In the genomic region with DNA sequence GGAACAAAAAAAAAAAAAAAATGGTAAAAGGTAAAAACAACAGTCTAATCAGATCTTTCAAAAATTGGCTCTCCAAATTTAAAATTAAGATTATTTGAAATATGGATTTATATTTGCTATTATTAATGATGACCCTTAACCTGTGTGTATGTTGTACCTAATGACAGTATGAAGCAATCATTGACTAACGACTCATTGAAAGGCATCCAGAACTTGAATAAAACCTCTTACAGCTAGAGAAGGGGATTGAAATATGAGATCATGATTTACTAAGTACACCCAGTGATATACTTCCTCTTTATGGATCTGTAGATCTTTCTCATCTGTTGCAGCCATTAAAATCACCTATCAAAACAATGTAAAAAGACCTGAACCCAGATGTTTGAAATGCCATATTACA, we compare ENCODE assay signal across 18 cellular contexts.
DNase-seq lines count a peak whose midpoint lies in the region; ATAC-seq and TF ChIP-seq lines count a peak whose summit lies in the region.
"Had no signal": no experiment of that assay in that cellular context is flagged by ENCODE, and none has a peak within 500 bp of the region (broad histone marks: within the 10 kb centered on the region; RNA-seq: fewer than 3 reads in every experiment).

No MANE protein-coding gene starts in this region.

- no peak for TF ChIP-seq CTCF in HEK293 (tag by site-specific recombination; IDR thresholded peaks at IDR 0.05)
- TF ChIP-seq CTCF in coronary artery (IDR thresholded peaks at IDR 0.05), result no peak

- no peaks in the 10 kb centered on the region for H3K36me3 ChIP-seq in HEK293 (ENCODE audit: control insufficient read depth in 2 of 2, insufficient read depth in 1 of 2, low read length in 2 of 2)
- H3K36me3 ChIP-seq: gastrocnemius medialis, left lung, neutrophil had no signal

- CTCF ChIA-PET in HEK293 (lab: Yijun Ruan, JAX), result no interaction called here

- no peaks in the 10 kb centered on the region for H3K9me3 ChIP-seq in HEK293 (ENCODE audit: control insufficient read depth, insufficient read depth, low read depth, low read length)
- H3K9me3 ChIP-seq: gastrocnemius medialis, left lung, neutrophil had no signal

- DNase-seq in NCI-H1417 (lab: John Stamatoyannopoulos, UW) (peak in 2 of 3 experiments; percentile 3 to 20), NCI-H1417 treated with DMSO at 0.1 percent for 48 hours (lab: John Stamatoyannopoulos, UW) (no peak), NCI-H69 (lab: John Stamatoyannopoulos, UW) (peak; percentile 72), iris pigment epithelial cell (ENCODE audit: low read depth) (peak; percentile 41), coronary artery (ENCODE audit: low spot score) (no peak)
- DNase-seq in activated T-cell treated with anti-CD3 and anti-CD28 coated beads, Interleukin-2, amount 50 U/mL, for 1 hour, result no peak
- DNase-seq: activated CD4-positive, alpha-beta T cell treated with anti-CD3 and anti-CD28 coated beads for 36 hours; C1 segment of cervical spinal cord; dermis blood vessel endothelial cell; gastrocnemius medialis; left lung; MM.1S; NCI-H226 had no signal

- H3K27ac ChIP-seq in HEK293 (ENCODE audit: extremely low read depth, low read depth, low read length), result no peak overlapping the region
- no peak overlapping the region for H3K27ac ChIP-seq in coronary artery
- H3K27ac ChIP-seq: left lung, neutrophil had no signal

- H3K4me3 ChIP-seq in HEK293 (ENCODE audit: low read depth, low read length) (no peak overlapping the region), coronary artery (no peak overlapping the region)
- H3K4me3 ChIP-seq: gastrocnemius medialis, GM23338, left lung had no signal

- H3K4me1 ChIP-seq in HEK293 (ENCODE audit: control insufficient read depth, insufficient read depth, low read length), result peaks cover 2% of the 10 kb centered on the region; the same call in 1 of the 2 replicates
- H3K4me1 ChIP-seq: left lung had no signal

- POLR2A ChIA-PET in HEK293 (lab: Yijun Ruan, JAX), result no interaction called here

- ATAC-seq in GM19452 (IDR thresholded peaks at IDR 0.05; ENCODE audit: unreplicated experiment), result no peak
- ATAC-seq: activated CD4-positive, alpha-beta T cell treated with anti-CD3 and anti-CD28 coated beads for 36 hours; activated T-helper 17 cell treated with anti-CD3 and anti-CD28 coated beads, Interleukin-2, amount 50 U/mL, for 72 hours; gastrocnemius medialis; GM23338; left lung had no signal

TF ChIP-seq in HEK293, 187 proteins besides CTCF, POLR2A, EP300 and RAD21 (continues in another document):
- TF ChIP-seq KLF9 (tag by site-specific recombination; IDR thresholded peaks at IDR 0.05; ENCODE audit: low read depth) (no peak), ZNF629 (tag by site-specific recombination; IDR thresholded peaks at IDR 0.05) (peak; percentile 22; the same call in 1 of the 2 replicates), SP2 (tag by site-specific recombination; IDR thresholded peaks at IDR 0.05) (no peak), ZNF2 (tag by site-specific recombination; IDR thresholded peaks at IDR 0.05) (no peak), GLI4 (tag by site-specific recombination; IDR thresholded peaks at IDR 0.05) (no peak), KLF8 (tag by site-specific recombination; IDR thresholded peaks at IDR 0.05) (no peak), ZNF596 (tag by site-specific recombination; IDR thresholded peaks at IDR 0.05) (no peak), BCL11B (tag by site-specific recombination; IDR thresholded peaks at IDR 0.05; ENCODE audit: low read depth) (no peak), GLIS2 (tag by site-specific recombination; IDR thresholded peaks at IDR 0.05) (no peak), ZNF266 (tag by site-specific recombination; IDR thresholded peaks at IDR 0.05; ENCODE audit: low read depth) (no peak), ZNF221 (tag by site-specific recombination; IDR thresholded peaks at IDR 0.05; ENCODE audit: borderline replicate concordance) (no peak), ZNF354C (tag by site-specific recombination; IDR thresholded peaks at IDR 0.05; ENCODE audit: borderline replicate concordance, low read depth) (no peak), BCL11A (tag by site-specific recombination; IDR thresholded peaks at IDR 0.05; ENCODE audit: low read depth) (0 out of 2 replicates have a peak, but pooled peaks have one; percentile 28), ZNF530 (tag by site-specific recombination; IDR thresholded peaks at IDR 0.05; ENCODE audit: low read depth) (no peak), ZNF24 (tag by site-specific recombination; IDR thresholded peaks at IDR 0.05) (no peak), ZFP69B (tag by site-specific recombination; IDR thresholded peaks at IDR 0.05) (no peak), ZNF624 (tag by site-specific recombination; IDR thresholded peaks at IDR 0.05) (no peak), GFI1B (tag by site-specific recombination; IDR thresholded peaks at IDR 0.05) (no peak), ZNF830 (tag by site-specific recombination; IDR thresholded peaks at IDR 0.05; ENCODE audit: low read depth) (no peak), ZEB2 (tag by site-specific recombination; IDR thresholded peaks at IDR 0.05) (no peak), ZBTB17 (tag by site-specific recombination; IDR thresholded peaks at IDR 0.05) (no peak), ZNF785 (tag by site-specific recombination; IDR thresholded peaks at IDR 0.05) (no peak), ZNF138 (tag by site-specific recombination; IDR thresholded peaks at IDR 0.05; ENCODE audit: borderline replicate concordance) (no peak), IKZF3 (tag by site-specific recombination; IDR thresholded peaks at IDR 0.05) (no peak), SCRT2 (tag by site-specific recombination; IDR thresholded peaks at IDR 0.05) (no peak), SP7 (tag by site-specific recombination; IDR thresholded peaks at IDR 0.05) (no peak), ZNF133 (tag by site-specific recombination; IDR thresholded peaks at IDR 0.05) (peak; percentile 43; the same call in 1 of the 2 replicates), MEIS1 (CRISPR knock-in tag; IDR thresholded peaks at IDR 0.05; ENCODE audit: borderline replicate concordance) (no peak)
- TF ChIP-seq, protein P1, sequence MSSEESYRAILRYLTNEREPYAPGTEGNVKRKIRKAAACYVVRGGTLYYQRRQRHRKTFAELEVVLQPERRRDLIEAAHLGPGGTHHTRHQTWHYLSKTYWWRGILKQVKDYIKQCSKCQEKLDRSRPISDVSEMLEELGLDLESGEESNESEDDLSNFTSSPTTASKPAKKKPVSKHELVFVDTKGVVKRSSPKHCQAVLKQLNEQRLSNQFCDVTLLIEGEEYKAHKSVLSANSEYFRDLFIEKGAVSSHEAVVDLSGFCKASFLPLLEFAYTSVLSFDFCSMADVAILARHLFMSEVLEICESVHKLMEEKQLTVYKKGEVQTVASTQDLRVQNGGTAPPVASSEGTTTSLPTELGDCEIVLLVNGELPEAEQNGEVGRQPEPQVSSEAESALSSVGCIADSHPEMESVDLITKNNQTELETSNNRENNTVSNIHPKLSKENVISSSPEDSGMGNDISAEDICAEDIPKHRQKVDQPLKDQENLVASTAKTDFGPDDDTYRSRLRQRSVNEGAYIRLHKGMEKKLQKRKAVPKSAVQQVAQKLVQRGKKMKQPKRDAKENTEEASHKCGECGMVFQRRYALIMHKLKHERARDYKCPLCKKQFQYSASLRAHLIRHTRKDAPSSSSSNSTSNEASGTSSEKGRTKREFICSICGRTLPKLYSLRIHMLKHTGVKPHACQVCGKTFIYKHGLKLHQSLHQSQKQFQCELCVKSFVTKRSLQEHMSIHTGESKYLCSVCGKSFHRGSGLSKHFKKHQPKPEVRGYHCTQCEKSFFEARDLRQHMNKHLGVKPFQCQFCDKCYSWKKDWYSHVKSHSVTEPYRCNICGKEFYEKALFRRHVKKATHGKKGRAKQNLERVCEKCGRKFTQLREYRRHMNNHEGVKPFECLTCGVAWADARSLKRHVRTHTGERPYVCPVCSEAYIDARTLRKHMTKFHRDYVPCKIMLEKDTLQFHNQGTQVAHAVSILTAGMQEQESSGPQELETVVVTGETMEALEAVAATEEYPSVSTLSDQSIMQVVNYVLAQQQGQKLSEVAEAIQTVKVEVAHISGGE (tag by site-specific recombination; conservative IDR thresholded peaks at IDR 0.05; ENCODE audit: low read depth), result no peak
- TF ChIP-seq, protein P2, sequence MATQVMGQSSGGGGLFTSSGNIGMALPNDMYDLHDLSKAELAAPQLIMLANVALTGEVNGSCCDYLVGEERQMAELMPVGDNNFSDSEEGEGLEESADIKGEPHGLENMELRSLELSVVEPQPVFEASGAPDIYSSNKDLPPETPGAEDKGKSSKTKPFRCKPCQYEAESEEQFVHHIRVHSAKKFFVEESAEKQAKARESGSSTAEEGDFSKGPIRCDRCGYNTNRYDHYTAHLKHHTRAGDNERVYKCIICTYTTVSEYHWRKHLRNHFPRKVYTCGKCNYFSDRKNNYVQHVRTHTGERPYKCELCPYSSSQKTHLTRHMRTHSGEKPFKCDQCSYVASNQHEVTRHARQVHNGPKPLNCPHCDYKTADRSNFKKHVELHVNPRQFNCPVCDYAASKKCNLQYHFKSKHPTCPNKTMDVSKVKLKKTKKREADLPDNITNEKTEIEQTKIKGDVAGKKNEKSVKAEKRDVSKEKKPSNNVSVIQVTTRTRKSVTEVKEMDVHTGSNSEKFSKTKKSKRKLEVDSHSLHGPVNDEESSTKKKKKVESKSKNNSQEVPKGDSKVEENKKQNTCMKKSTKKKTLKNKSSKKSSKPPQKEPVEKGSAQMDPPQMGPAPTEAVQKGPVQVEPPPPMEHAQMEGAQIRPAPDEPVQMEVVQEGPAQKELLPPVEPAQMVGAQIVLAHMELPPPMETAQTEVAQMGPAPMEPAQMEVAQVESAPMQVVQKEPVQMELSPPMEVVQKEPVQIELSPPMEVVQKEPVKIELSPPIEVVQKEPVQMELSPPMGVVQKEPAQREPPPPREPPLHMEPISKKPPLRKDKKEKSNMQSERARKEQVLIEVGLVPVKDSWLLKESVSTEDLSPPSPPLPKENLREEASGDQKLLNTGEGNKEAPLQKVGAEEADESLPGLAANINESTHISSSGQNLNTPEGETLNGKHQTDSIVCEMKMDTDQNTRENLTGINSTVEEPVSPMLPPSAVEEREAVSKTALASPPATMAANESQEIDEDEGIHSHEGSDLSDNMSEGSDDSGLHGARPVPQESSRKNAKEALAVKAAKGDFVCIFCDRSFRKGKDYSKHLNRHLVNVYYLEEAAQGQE (tag by site-specific recombination; IDR thresholded peaks at IDR 0.05), result no peak

Comparison
In these comparisons a context has a peak if more than half of its experiments do, and no peak if none do; other contexts are left out.
1. DNase-seq: peak in NCI-H1417 (2 of 3), NCI-H69 (single experiment) and iris pigment epithelial cell (single experiment); none in NCI-H1417 treated with DMSO at 0.1 percent for 48 hours (single experiment), activated T-cell treated with anti-CD3 and anti-CD28 coated beads, Interleukin-2, amount 50 U/mL, for 1 hour (single experiment) and coronary artery (single experiment).